In the genomic region with DNA sequence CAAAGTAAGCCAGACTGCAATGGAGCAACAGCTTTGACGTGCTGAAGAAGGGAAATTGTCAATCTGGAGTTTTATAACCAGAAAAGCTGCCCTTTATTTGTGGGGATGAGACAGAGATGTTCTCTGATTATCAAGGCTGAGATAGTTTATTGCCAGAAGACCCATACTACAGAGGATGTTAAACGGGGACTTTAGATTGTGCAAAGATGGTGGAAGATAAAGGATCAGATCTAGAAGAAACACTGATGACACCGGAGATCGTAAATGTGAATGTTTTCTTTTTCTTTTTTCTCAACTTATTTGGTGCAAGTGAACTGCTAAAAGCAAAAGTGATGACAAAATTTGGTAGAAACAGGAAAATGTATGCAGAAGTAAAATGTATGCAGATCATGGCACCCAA, we compare ENCODE assay signal across 16 cellular contexts.
DNase-seq lines count a peak whose midpoint lies in the region; ATAC-seq and TF ChIP-seq lines count a peak whose summit lies in the region.
"Had no signal": no experiment of that assay in that cellular context is flagged by ENCODE, and none has a peak within 500 bp of the region (broad histone marks: within the 10 kb centered on the region; RNA-seq: fewer than 3 reads in every experiment).

No MANE protein-coding gene starts in this region.

- H3K4ac ChIP-seq in neuronal stem cell (ENCODE audit: low read length): no peak overlapping the region

- no peak overlapping the region for H2AFZ ChIP-seq in neuronal stem cell (ENCODE audit: low read length)

- TF ChIP-seq CTCF in activated CD8-positive, alpha-beta T cell treated with anti-CD3 and anti-CD28 coated beads for 36 hours (IDR thresholded peaks at IDR 0.05): no peak

- peaks cover 5% of the 10 kb centered on the region for H3K36me3 Mint-ChIP-seq in CD4-positive, CD25-positive, alpha-beta regulatory T cell
- peaks cover 2 to 12% (median 4%) of the 10 kb centered on the region in 3 donors for H3K36me3 Mint-ChIP-seq in CD8-positive, alpha-beta memory T cell
- H3K36me3 Mint-ChIP-seq in activated CD8-positive, alpha-beta T cell treated with anti-CD3 and anti-CD28 coated beads for 36 hours (ENCODE audit: low read depth): peaks cover 2% of the 10 kb centered on the region
- peaks cover 2% of the 10 kb centered on the region for H3K36me3 Mint-ChIP-seq in memory B cell

- no peak overlapping the region for H3K14ac ChIP-seq in neuronal stem cell (ENCODE audit: low read length)

- H4K8ac ChIP-seq in neuronal stem cell (ENCODE audit: low read depth, low read length): no peak overlapping the region

- H3K9me3 Mint-ChIP-seq in CD4-positive, CD25-positive, alpha-beta regulatory T cell: peaks cover 0 to 6% (median 3%) of the 10 kb centered on the region in 7 donors
- peaks cover 0 to 15% (median 3%) of the 10 kb centered on the region in 5 donors for H3K9me3 Mint-ChIP-seq in CD8-positive, alpha-beta memory T cell
- peaks cover 9% of the 10 kb centered on the region for H3K9me3 Mint-ChIP-seq in activated CD8-positive, alpha-beta T cell treated with anti-CD3 and anti-CD28 coated beads for 36 hours
- peaks cover 7% of the 10 kb centered on the region for H3K9me3 Mint-ChIP-seq in memory B cell

- no peak overlapping the region for H3K4me2 ChIP-seq in neuronal stem cell (ENCODE audit: insufficient read depth, low read length, poor library complexity, severe bottlenecking)

- H2BK5ac ChIP-seq in neuronal stem cell (ENCODE audit: low read length): no peak overlapping the region

- H2BK15ac ChIP-seq in neuronal stem cell (ENCODE audit: low read length): no peak overlapping the region

- no peak overlapping the region for H2AK5ac ChIP-seq in neuronal stem cell (ENCODE audit: low read depth, low read length)

- CTCF ChIA-PET in CD8-positive, alpha-beta memory T cell (lab: Charles Lee): no interaction called here
- CTCF ChIA-PET in activated CD8-positive, alpha-beta T cell treated with anti-CD3 and anti-CD28 coated beads for 36 hours (lab: Charles Lee): interaction anchor here (0.7 to 2.0 kb wide), 2 partner anchors 12 to 126 kb away, joined by 3 to 8 read pairs; no protein-coding TSS in a partner anchor

- no peak for ATAC-seq in CD4-positive, CD25-positive, alpha-beta regulatory T cell (ENCODE audit: low read depth in 2 of 2)
- ATAC-seq in activated CD8-positive, alpha-beta T cell treated with anti-CD3 and anti-CD28 coated beads for 36 hours: no peak
- ATAC-seq in memory B cell (ENCODE audit: low read depth): no peak
- no peak for ATAC-seq in GM21619 (IDR thresholded peaks at IDR 0.05; ENCODE audit: unreplicated experiment)
- ATAC-seq: Right ventricle myocardium inferior had no signal

- no peaks in the 10 kb centered on the region for H3K27me3 ChIP-seq in CD4-positive, CD25-positive, alpha-beta regulatory T cell (ENCODE audit: control insufficient read depth, insufficient read depth, low read length)
- H3K27me3 ChIP-seq in CD8-positive, alpha-beta memory T cell (ENCODE audit: insufficient read depth, low read length, poor library complexity, severe bottlenecking): no peaks in the 10 kb centered on the region
- H3K27me3 ChIP-seq in HAP-1 (ENCODE audit: low read depth) (0 out of 2 replicates have a peak, but pooled peaks cover 3% of the 10 kb centered on the region), neuronal stem cell (ENCODE audit: control insufficient read depth in 3 of 3, insufficient read depth in 3 of 3, low read depth in 1 of 3, low read length in 3 of 3) (no peaks in the 10 kb centered on the region)

- H3K27ac ChIP-seq in CD4-positive, CD25-positive, alpha-beta regulatory T cell (ENCODE audit: insufficient read depth, low read length, poor library complexity, severe bottlenecking): no peak overlapping the region
- H3K27ac ChIP-seq in CD8-positive, alpha-beta memory T cell (ENCODE audit: low read depth, low read length): no peak overlapping the region
- H3K27ac ChIP-seq in neuronal stem cell (replicated peaks; ENCODE audit: low read length): no peak overlapping the region

- H3K23ac ChIP-seq in neuronal stem cell (ENCODE audit: low read depth, low read length, poor library complexity): no peak overlapping the region

- no CpG with 5 or more reads among the region's 4 CpGs for WGBS in neuronal stem cell (ENCODE audit: extremely low coverage in 2 of 2, insufficient read length in 2 of 2, insufficient replicate concordance in 1 of 2), 2 donors

- in situ Hi-C loops in HAP-1 (cut with MboI; ENCODE audit: low sequenced_read_pairs): no loop called here

- H3K27ac Mint-ChIP-seq in CD4-positive, CD25-positive, alpha-beta regulatory T cell: peak overlapping the region in 1 of 3 donors; percentile 15
- peak overlapping the region; percentile 6 to 95 (median 82) for H3K27ac Mint-ChIP-seq in CD8-positive, alpha-beta memory T cell
- peak overlapping the region; percentile 27 for H3K27ac Mint-ChIP-seq in activated CD8-positive, alpha-beta T cell treated with anti-CD3 and anti-CD28 coated beads for 36 hours
- H3K27ac Mint-ChIP-seq in memory B cell: peak overlapping the region; percentile 38

- no peaks in the 10 kb centered on the region for H3K27me3 Mint-ChIP-seq in CD4-positive, CD25-positive, alpha-beta regulatory T cell
- no peaks in the 10 kb centered on the region for H3K27me3 Mint-ChIP-seq in CD8-positive, alpha-beta memory T cell
- no peaks in the 10 kb centered on the region for H3K27me3 Mint-ChIP-seq in activated CD8-positive, alpha-beta T cell treated with anti-CD3 and anti-CD28 coated beads for 36 hours
- no peaks in the 10 kb centered on the region for H3K27me3 Mint-ChIP-seq in memory B cell

- no peak overlapping the region for H3K9ac ChIP-seq in neuronal stem cell (ENCODE audit: low read depth, low read length, poor library complexity)

- POLR2A ChIA-PET in CD8-positive, alpha-beta memory T cell (lab: Charles Lee): no interaction called here
- POLR2A ChIA-PET in activated CD8-positive, alpha-beta T cell treated with anti-CD3 and anti-CD28 coated beads for 36 hours (lab: Charles Lee): interaction anchor here (0.6 to 1.2 kb wide), 4 partner anchors 8 to 27 kb away, joined by 4 to 6 read pairs (median 4); no protein-coding TSS in a partner anchor

- no peaks in the 10 kb centered on the region for H3K36me3 ChIP-seq in CD4-positive, CD25-positive, alpha-beta regulatory T cell (ENCODE audit: control insufficient read depth, insufficient read depth, low read length)
- no peaks in the 10 kb centered on the region for H3K36me3 ChIP-seq in CD8-positive, alpha-beta memory T cell (ENCODE audit: insufficient read depth, low read length)
- H3K36me3 ChIP-seq in HAP-1 (replicated peaks) (no peaks in the 10 kb centered on the region), neuronal stem cell (replicated peaks in 1 of 2; ENCODE audit: control insufficient read depth in 2 of 2, insufficient read depth in 2 of 2, low read length in 2 of 2) (no peaks in the 10 kb centered on the region)

- H3K18ac ChIP-seq in neuronal stem cell (ENCODE audit: low read length): no peak overlapping the region

- no peak overlapping the region for H2BK120ac ChIP-seq in neuronal stem cell (ENCODE audit: low read depth, low read length)

- H3K4me1 Mint-ChIP-seq in CD4-positive, CD25-positive, alpha-beta regulatory T cell: peaks cover 5 to 26% (median 10%) of the 10 kb centered on the region in 4 donors
- H3K4me1 Mint-ChIP-seq in CD8-positive, alpha-beta memory T cell: peaks cover 24 to 37% (median 24%) of the 10 kb centered on the region in 3 donors
- peaks cover 27% of the 10 kb centered on the region for H3K4me1 Mint-ChIP-seq in activated CD8-positive, alpha-beta T cell treated with anti-CD3 and anti-CD28 coated beads for 36 hours (ENCODE audit: low read depth)
- H3K4me1 Mint-ChIP-seq in memory B cell: peaks cover 7% of the 10 kb centered on the region

- H3K4me3 Mint-ChIP-seq in CD4-positive, CD25-positive, alpha-beta regulatory T cell: peak overlapping the region in 1 of 4 donors; percentile 20
- H3K4me3 Mint-ChIP-seq in CD8-positive, alpha-beta memory T cell: peak overlapping the region in 5 of 7 donors; percentile 15 to 53 (median 29)
- H3K4me3 Mint-ChIP-seq in activated CD8-positive, alpha-beta T cell treated with anti-CD3 and anti-CD28 coated beads for 36 hours: no peak overlapping the region
- H3K4me3 Mint-ChIP-seq in memory B cell: no peak overlapping the region

- H3K79me1 ChIP-seq in neuronal stem cell (ENCODE audit: low read depth, low read length): no peaks in the 10 kb centered on the region

- peak overlapping the region; percentile 8 for H3K4me3 ChIP-seq in CD4-positive, CD25-positive, alpha-beta regulatory T cell (ENCODE audit: low read depth, low read length)
- H3K4me3 ChIP-seq in CD8-positive, alpha-beta memory T cell (ENCODE audit: low read length): peak overlapping the region; percentile 5
- H3K4me3 ChIP-seq in HAP-1 (no peak overlapping the region), neuronal stem cell (ENCODE audit: low read length in 2 of 2) (no peak overlapping the region)

- H2BK12ac ChIP-seq in neuronal stem cell (ENCODE audit: low read length): no peak overlapping the region

- H3K9me3 ChIP-seq in CD4-positive, CD25-positive, alpha-beta regulatory T cell (ENCODE audit: control insufficient read depth in 2 of 2, low read length in 2 of 2): no peaks in the 10 kb centered on the region
- no peaks in the 10 kb centered on the region for H3K9me3 ChIP-seq in CD8-positive, alpha-beta memory T cell (ENCODE audit: low read length)
- H3K9me3 ChIP-seq in HAP-1: no peaks in the 10 kb centered on the region
- H3K9me3 ChIP-seq in neuronal stem cell (replicated peaks in 1 of 2; ENCODE audit: control insufficient read depth in 2 of 2, insufficient read depth in 1 of 2, low read depth in 1 of 2, low read length in 2 of 2): peaks cover 0 to 2% of the 10 kb centered on the region in 2 donors
- H3K9me3 ChIP-seq: Caco-2 had no signal

- intact Hi-C loops in activated CD8-positive, alpha-beta T cell treated with anti-CD3 and anti-CD28 coated beads for 36 hours (cut with micrococcal nuclease): no loop called here

- DNase-seq in CD4-positive, CD25-positive, alpha-beta regulatory T cell: no peak
- DNase-seq in CD8-positive, alpha-beta memory T cell: no peak
- DNase-seq in activated CD8-positive, alpha-beta T cell treated with anti-CD3 and anti-CD28 coated beads for 36 hours: no peak
- DNase-seq in memory B cell (ENCODE audit: low spot score in 2 of 2) (no peak), HAP-1 (ENCODE audit: low spot score in 2 of 2) (no peak), neuronal stem cell (ENCODE audit: low spot score) (no peak)
- DNase-seq: C1 segment of cervical spinal cord, Caco-2, GF-D8, KG1, MV-4-11, NCI-H1694 treated with DMSO at 0.1 percent for 48 hours, NCI-H510A, NCI-H774 had no signal

- no peak overlapping the region for H4K91ac ChIP-seq in neuronal stem cell (ENCODE audit: low read depth, low read length, poor library complexity)

- H3K4me1 ChIP-seq in CD4-positive, CD25-positive, alpha-beta regulatory T cell (ENCODE audit: control insufficient read depth, insufficient read depth, low read length, poor library complexity, severe bottlenecking): no peaks in the 10 kb centered on the region
- peaks cover 4% of the 10 kb centered on the region for H3K4me1 ChIP-seq in CD8-positive, alpha-beta memory T cell (ENCODE audit: insufficient read depth, low read length)
- no peaks in the 10 kb centered on the region for H3K4me1 ChIP-seq in HAP-1
- peaks cover 0 to 2% of the 10 kb centered on the region in 2 donors for H3K4me1 ChIP-seq in neuronal stem cell (ENCODE audit: control insufficient read depth in 2 of 2, insufficient read depth in 1 of 2, low read depth in 1 of 2, low read length in 2 of 2)
- H3K4me1 ChIP-seq: Caco-2 had no signal

Comparison
In these comparisons a context has a peak if more than half of its experiments do, and no peak if none do; other contexts are left out.
1. H3K4me3 ChIP-seq: peak in CD4-positive, CD25-positive, alpha-beta regulatory T cell (single experiment) and CD8-positive, alpha-beta memory T cell (single experiment); none in HAP-1 (single experiment) and neuronal stem cell (0 of 2).
2. H3K4me3 Mint-ChIP-seq: peak in CD8-positive, alpha-beta memory T cell (5 of 7); none in activated CD8-positive, alpha-beta T cell treated with anti-CD3 and anti-CD28 coated beads for 36 hours (single experiment) and memory B cell (single experiment).